ENCODE assay signal across 1 cellular context in the genomic region with DNA sequence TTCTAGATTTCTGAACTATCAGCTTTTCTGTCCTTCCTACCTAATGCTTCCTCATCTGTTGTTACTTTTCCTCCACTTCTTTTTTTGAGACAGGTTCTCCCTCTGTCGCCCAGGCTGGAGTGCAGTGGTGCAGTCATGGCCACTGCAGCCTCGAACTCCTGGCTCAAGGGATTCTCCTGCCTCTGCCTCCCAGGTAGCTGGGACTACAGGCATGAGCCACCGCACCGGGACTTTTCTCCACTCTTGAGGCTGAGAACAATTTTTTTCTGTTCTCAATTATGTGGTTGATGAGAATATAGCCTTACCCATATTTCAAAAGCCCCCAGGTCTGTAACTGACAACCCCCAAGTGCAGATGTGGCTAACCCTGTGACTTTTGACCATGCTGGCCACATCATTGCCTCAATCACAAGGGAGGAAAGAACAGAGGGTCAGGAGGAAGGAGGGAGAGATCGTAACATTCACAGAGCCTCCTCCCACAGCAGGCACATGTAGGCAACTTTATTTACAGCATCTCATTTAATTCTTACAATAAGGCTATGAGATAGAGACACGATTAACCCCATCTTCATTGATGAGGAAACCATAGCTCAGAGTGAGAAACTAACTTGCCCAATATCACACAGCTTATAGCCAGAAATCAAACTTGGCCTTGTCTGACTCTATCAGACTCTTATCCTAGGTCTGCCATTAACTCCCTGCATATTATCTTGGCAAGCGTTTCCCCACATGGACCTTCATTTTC.
TF ChIP-seq lines count a peak whose summit lies in the region.

No MANE protein-coding gene starts in this region.

TF ChIP-seq in GM12878, 131 proteins besides CTCF, POLR2A, EP300 and RAD21 (continued from another document and continues in another):
- TF ChIP-seq CREB1 (IDR thresholded peaks at IDR 0.05; ENCODE audit: low read depth): no peak
- TF ChIP-seq, protein P1, sequence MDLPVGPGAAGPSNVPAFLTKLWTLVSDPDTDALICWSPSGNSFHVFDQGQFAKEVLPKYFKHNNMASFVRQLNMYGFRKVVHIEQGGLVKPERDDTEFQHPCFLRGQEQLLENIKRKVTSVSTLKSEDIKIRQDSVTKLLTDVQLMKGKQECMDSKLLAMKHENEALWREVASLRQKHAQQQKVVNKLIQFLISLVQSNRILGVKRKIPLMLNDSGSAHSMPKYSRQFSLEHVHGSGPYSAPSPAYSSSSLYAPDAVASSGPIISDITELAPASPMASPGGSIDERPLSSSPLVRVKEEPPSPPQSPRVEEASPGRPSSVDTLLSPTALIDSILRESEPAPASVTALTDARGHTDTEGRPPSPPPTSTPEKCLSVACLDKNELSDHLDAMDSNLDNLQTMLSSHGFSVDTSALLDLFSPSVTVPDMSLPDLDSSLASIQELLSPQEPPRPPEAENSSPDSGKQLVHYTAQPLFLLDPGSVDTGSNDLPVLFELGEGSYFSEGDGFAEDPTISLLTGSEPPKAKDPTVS (IDR thresholded peaks at IDR 0.05; ENCODE audit: low read depth, low read length): no peak
- TF ChIP-seq, protein P2, sequence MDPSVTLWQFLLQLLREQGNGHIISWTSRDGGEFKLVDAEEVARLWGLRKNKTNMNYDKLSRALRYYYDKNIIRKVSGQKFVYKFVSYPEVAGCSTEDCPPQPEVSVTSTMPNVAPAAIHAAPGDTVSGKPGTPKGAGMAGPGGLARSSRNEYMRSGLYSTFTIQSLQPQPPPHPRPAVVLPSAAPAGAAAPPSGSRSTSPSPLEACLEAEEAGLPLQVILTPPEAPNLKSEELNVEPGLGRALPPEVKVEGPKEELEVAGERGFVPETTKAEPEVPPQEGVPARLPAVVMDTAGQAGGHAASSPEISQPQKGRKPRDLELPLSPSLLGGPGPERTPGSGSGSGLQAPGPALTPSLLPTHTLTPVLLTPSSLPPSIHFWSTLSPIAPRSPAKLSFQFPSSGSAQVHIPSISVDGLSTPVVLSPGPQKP (IDR thresholded peaks at IDR 0.05; ENCODE audit: low read depth, low read length): no peak
- no peak for TF ChIP-seq ESRRA (IDR thresholded peaks at IDR 0.05; ENCODE audit: low read length)
- TF ChIP-seq SIX5 (IDR thresholded peaks at IDR 0.05; ENCODE audit: low read depth, low read length, severe bottlenecking): no peak
- no peak for TF ChIP-seq CEBPB (IDR thresholded peaks at IDR 0.05; ENCODE audit: borderline replicate concordance in 1 of 2, low read depth in 2 of 2, low read length in 2 of 2)
- no peak for TF ChIP-seq NBN (IDR thresholded peaks at IDR 0.05)
- TF ChIP-seq TCF7 (IDR thresholded peaks at IDR 0.05; ENCODE audit: borderline replicate concordance): no peak
- TF ChIP-seq, protein P3, sequence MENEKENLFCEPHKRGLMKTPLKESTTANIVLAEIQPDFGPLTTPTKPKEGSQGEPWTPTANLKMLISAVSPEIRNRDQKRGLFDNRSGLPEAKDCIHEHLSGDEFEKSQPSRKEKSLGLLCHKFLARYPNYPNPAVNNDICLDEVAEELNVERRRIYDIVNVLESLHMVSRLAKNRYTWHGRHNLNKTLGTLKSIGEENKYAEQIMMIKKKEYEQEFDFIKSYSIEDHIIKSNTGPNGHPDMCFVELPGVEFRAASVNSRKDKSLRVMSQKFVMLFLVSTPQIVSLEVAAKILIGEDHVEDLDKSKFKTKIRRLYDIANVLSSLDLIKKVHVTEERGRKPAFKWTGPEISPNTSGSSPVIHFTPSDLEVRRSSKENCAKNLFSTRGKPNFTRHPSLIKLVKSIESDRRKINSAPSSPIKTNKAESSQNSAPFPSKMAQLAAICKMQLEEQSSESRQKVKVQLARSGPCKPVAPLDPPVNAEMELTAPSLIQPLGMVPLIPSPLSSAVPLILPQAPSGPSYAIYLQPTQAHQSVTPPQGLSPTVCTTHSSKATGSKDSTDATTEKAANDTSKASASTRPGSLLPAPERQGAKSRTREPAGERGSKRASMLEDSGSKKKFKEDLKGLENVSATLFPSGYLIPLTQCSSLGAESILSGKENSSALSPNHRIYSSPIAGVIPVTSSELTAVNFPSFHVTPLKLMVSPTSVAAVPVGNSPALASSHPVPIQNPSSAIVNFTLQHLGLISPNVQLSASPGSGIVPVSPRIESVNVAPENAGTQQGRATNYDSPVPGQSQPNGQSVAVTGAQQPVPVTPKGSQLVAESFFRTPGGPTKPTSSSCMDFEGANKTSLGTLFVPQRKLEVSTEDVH (IDR thresholded peaks at IDR 0.05; ENCODE audit: low read depth, partially characterized antibody): no peak
- TF ChIP-seq, protein P4, sequence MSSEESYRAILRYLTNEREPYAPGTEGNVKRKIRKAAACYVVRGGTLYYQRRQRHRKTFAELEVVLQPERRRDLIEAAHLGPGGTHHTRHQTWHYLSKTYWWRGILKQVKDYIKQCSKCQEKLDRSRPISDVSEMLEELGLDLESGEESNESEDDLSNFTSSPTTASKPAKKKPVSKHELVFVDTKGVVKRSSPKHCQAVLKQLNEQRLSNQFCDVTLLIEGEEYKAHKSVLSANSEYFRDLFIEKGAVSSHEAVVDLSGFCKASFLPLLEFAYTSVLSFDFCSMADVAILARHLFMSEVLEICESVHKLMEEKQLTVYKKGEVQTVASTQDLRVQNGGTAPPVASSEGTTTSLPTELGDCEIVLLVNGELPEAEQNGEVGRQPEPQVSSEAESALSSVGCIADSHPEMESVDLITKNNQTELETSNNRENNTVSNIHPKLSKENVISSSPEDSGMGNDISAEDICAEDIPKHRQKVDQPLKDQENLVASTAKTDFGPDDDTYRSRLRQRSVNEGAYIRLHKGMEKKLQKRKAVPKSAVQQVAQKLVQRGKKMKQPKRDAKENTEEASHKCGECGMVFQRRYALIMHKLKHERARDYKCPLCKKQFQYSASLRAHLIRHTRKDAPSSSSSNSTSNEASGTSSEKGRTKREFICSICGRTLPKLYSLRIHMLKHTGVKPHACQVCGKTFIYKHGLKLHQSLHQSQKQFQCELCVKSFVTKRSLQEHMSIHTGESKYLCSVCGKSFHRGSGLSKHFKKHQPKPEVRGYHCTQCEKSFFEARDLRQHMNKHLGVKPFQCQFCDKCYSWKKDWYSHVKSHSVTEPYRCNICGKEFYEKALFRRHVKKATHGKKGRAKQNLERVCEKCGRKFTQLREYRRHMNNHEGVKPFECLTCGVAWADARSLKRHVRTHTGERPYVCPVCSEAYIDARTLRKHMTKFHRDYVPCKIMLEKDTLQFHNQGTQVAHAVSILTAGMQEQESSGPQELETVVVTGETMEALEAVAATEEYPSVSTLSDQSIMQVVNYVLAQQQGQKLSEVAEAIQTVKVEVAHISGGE (CRISPR knock-in tag; IDR thresholded peaks at IDR 0.05): no peak
- TF ChIP-seq SREBF2 (IDR thresholded peaks at IDR 0.05; ENCODE audit: low read length): no peak
- no peak; the same call in 1 of the 2 replicates for TF ChIP-seq BMI1 (IDR thresholded peaks at IDR 0.05; ENCODE audit: borderline replicate concordance)
- peak; percentile 84 for TF ChIP-seq ZNF217 (IDR thresholded peaks at IDR 0.05)
- no peak for TF ChIP-seq TCF3 (IDR thresholded peaks at IDR 0.05; ENCODE audit: borderline replicate concordance, insufficient read depth, low read depth, low read length)
- TF ChIP-seq YBX1 (IDR thresholded peaks at IDR 0.05): no peak
- TF ChIP-seq RBBP5 (conservative IDR thresholded peaks at IDR 0.05): no peak
- no peak for TF ChIP-seq SUZ12 (IDR thresholded peaks at IDR 0.05; ENCODE audit: unreplicated experiment)
- no peak for TF ChIP-seq BACH1 (IDR thresholded peaks at IDR 0.05; ENCODE audit: borderline replicate concordance)
- no peak for TF ChIP-seq CHD1 (IDR thresholded peaks at IDR 0.05; ENCODE audit: low read depth, low read length)
- no peak for TF ChIP-seq RELA (IDR thresholded peaks at IDR 0.05; ENCODE audit: borderline replicate concordance, partially characterized antibody)
- TF ChIP-seq TBL1XR1 (IDR thresholded peaks at IDR 0.05; ENCODE audit: low read depth, low read length): no peak
- no peak for TF ChIP-seq ZNF384 (IDR thresholded peaks at IDR 0.05; ENCODE audit: borderline replicate concordance, low read depth, low read length)
- TF ChIP-seq MTA3 (IDR thresholded peaks at IDR 0.05; ENCODE audit: borderline replicate concordance, low read length): no peak
- no peak for TF ChIP-seq ZBED1 (IDR thresholded peaks at IDR 0.05; ENCODE audit: borderline replicate concordance)
- no peak for TF ChIP-seq CHD2 (IDR thresholded peaks at IDR 0.05; ENCODE audit: borderline replicate concordance, low read depth, low read length)
- TF ChIP-seq NFXL1 (IDR thresholded peaks at IDR 0.05; ENCODE audit: borderline replicate concordance): no peak
- TF ChIP-seq, protein P5, sequence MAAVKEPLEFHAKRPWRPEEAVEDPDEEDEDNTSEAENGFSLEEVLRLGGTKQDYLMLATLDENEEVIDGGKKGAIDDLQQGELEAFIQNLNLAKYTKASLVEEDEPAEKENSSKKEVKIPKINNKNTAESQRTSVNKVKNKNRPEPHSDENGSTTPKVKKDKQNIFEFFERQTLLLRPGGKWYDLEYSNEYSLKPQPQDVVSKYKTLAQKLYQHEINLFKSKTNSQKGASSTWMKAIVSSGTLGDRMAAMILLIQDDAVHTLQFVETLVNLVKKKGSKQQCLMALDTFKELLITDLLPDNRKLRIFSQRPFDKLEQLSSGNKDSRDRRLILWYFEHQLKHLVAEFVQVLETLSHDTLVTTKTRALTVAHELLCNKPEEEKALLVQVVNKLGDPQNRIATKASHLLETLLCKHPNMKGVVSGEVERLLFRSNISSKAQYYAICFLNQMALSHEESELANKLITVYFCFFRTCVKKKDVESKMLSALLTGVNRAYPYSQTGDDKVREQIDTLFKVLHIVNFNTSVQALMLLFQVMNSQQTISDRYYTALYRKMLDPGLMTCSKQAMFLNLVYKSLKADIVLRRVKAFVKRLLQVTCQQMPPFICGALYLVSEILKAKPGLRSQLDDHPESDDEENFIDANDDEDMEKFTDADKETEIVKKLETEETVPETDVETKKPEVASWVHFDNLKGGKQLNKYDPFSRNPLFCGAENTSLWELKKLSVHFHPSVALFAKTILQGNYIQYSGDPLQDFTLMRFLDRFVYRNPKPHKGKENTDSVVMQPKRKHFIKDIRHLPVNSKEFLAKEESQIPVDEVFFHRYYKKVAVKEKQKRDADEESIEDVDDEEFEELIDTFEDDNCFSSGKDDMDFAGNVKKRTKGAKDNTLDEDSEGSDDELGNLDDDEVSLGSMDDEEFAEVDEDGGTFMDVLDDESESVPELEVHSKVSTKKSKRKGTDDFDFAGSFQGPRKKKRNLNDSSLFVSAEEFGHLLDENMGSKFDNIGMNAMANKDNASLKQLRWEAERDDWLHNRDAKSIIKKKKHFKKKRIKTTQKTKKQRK (IDR thresholded peaks at IDR 0.05; ENCODE audit: low read depth, low read length): no peak
- TF ChIP-seq SREBF1 (IDR thresholded peaks at IDR 0.05; ENCODE audit: low read length): no peak
- TF ChIP-seq, protein P6, sequence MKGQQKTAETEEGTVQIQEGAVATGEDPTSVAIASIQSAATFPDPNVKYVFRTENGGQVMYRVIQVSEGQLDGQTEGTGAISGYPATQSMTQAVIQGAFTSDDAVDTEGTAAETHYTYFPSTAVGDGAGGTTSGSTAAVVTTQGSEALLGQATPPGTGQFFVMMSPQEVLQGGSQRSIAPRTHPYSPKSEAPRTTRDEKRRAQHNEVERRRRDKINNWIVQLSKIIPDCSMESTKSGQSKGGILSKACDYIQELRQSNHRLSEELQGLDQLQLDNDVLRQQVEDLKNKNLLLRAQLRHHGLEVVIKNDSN (IDR thresholded peaks at IDR 0.05; ENCODE audit: borderline replicate concordance, extremely low read length, insufficient read depth, low read depth, low read length): no peak
- TF ChIP-seq, protein P7, sequence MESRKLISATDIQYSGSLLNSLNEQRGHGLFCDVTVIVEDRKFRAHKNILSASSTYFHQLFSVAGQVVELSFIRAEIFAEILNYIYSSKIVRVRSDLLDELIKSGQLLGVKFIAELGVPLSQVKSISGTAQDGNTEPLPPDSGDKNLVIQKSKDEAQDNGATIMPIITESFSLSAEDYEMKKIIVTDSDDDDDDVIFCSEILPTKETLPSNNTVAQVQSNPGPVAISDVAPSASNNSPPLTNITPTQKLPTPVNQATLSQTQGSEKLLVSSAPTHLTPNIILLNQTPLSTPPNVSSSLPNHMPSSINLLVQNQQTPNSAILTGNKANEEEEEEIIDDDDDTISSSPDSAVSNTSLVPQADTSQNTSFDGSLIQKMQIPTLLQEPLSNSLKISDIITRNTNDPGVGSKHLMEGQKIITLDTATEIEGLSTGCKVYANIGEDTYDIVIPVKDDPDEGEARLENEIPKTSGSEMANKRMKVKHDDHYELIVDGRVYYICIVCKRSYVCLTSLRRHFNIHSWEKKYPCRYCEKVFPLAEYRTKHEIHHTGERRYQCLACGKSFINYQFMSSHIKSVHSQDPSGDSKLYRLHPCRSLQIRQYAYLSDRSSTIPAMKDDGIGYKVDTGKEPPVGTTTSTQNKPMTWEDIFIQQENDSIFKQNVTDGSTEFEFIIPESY (IDR thresholded peaks at IDR 0.05): no peak
- no peak for TF ChIP-seq FOXM1 (IDR thresholded peaks at IDR 0.05; ENCODE audit: low read depth, low read length)
- TF ChIP-seq, protein P8, sequence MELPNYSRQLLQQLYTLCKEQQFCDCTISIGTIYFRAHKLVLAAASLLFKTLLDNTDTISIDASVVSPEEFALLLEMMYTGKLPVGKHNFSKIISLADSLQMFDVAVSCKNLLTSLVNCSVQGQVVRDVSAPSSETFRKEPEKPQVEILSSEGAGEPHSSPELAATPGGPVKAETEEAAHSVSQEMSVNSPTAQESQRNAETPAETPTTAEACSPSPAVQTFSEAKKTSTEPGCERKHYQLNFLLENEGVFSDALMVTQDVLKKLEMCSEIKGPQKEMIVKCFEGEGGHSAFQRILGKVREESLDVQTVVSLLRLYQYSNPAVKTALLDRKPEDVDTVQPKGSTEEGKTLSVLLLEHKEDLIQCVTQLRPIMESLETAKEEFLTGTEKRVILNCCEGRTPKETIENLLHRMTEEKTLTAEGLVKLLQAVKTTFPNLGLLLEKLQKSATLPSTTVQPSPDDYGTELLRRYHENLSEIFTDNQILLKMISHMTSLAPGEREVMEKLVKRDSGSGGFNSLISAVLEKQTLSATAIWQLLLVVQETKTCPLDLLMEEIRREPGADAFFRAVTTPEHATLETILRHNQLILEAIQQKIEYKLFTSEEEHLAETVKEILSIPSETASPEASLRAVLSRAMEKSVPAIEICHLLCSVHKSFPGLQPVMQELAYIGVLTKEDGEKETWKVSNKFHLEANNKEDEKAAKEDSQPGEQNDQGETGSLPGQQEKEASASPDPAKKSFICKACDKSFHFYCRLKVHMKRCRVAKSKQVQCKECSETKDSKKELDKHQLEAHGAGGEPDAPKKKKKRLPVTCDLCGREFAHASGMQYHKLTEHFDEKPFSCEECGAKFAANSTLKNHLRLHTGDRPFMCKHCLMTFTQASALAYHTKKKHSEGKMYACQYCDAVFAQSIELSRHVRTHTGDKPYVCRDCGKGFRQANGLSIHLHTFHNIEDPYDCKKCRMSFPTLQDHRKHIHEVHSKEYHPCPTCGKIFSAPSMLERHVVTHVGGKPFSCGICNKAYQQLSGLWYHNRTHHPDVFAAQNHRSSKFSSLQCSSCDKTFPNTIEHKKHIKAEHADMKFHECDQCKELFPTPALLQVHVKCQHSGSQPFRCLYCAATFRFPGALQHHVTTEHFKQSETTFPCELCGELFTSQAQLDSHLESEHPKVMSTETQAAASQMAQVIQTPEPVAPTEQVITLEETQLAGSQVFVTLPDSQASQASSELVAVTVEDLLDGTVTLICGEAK (IDR thresholded peaks at IDR 0.05; ENCODE audit: borderline replicate concordance): no peak; the same call in 1 of the 2 replicates
- TF ChIP-seq, protein P9, sequence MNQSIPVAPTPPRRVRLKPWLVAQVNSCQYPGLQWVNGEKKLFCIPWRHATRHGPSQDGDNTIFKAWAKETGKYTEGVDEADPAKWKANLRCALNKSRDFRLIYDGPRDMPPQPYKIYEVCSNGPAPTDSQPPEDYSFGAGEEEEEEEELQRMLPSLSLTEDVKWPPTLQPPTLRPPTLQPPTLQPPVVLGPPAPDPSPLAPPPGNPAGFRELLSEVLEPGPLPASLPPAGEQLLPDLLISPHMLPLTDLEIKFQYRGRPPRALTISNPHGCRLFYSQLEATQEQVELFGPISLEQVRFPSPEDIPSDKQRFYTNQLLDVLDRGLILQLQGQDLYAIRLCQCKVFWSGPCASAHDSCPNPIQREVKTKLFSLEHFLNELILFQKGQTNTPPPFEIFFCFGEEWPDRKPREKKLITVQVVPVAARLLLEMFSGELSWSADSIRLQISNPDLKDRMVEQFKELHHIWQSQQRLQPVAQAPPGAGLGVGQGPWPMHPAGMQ (IDR thresholded peaks at IDR 0.05; ENCODE audit: borderline replicate concordance): peak; percentile 13; the same call in 1 of the 2 replicates
